Comparison of ENCODE assay signal across 1 cellular context in genomic region chr2:232843860-232844259, GRCh38.
TF ChIP-seq lines count a peak whose summit lies in the region.

No MANE protein-coding gene starts in this region.

TF ChIP-seq in GM23338, 12 proteins besides CTCF, POLR2A, EP300 and RAD21 (continued from another document):
- TF ChIP-seq ZNF462 (CRISPR knock-in tag; IDR thresholded peaks at IDR 0.05) (no peak), EZH2 (IDR thresholded peaks at IDR 0.05; ENCODE audit: low read depth, unreplicated experiment) (no peak)
